Comparison of ENCODE assay signal across 15 cellular contexts in the genomic region with DNA sequence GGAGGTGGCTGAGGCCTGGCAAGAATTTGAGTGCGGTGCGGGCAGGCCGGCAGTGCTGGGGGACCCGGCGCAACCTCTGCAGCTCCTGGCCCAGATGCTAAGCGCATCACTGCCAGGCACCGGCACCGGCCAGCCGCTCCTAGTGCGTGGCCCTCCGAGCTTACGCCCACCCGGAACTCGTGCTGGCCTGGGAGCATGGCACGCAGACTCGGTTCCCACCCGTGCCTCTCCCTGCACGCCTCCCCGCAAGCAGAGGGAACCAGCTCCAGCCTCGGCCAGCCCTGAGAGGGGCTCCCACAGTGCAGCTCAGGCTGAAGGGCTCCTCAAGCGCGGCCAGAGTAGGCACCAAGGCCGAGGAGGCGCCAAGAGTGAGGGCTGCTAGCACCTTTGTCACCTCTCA.
DNase-seq lines count a peak whose midpoint lies in the region; ATAC-seq and TF ChIP-seq lines count a peak whose summit lies in the region.
"Had no signal": no experiment of that assay in that cellular context is flagged by ENCODE, and none has a peak within 500 bp of the region (broad histone marks: within the 10 kb centered on the region; RNA-seq: fewer than 3 reads in every experiment).

No MANE protein-coding gene starts in this region.

- intact Hi-C loops in right lobe of liver (cut with DNase I), result no loop called here

- H3K27ac ChIP-seq in HEK293 (ENCODE audit: extremely low read depth, low read depth, low read length), result no peak overlapping the region
- H3K27ac ChIP-seq in right lobe of liver, result no peak overlapping the region

- 100% methylated on average over 1 of the region's 24 CpGs for WGBS in right lobe of liver (ENCODE audit: insufficient coverage, low coverage, low lambda C conversion rate, missing lambda C conversion rate)

- CTCF ChIA-PET in HEK293 (lab: Yijun Ruan, JAX), result no interaction called here

- no peaks in the 10 kb centered on the region for H3K27me3 ChIP-seq in right lobe of liver

- H3K27ac Mint-ChIP-seq in endothelial cell (ENCODE audit: unreplicated experiment), result no peak overlapping the region
- no peak overlapping the region for H3K27ac Mint-ChIP-seq in stimulated activated memory B cell treated with anti-CD40 and anti-IgM and Interleukin-4, amounts not matched to agents 10 μg/mL and 1 μg/mL and 100 μg/mL, for 72 hours
- H3K27ac Mint-ChIP-seq: CD4-positive, alpha-beta memory T cell had no signal

- H3K4me3 ChIP-seq in HEK293 (ENCODE audit: low read depth, low read length), result no peak overlapping the region
- H3K4me3 ChIP-seq in right lobe of liver, result no peak overlapping the region
- H3K4me3 ChIP-seq: HAP-1 had no signal

- POLR2A ChIA-PET in HEK293 (lab: Yijun Ruan, JAX), result no interaction called here

- H3K4me1 ChIP-seq in HEK293 (ENCODE audit: control insufficient read depth, insufficient read depth, low read length) (no peaks in the 10 kb centered on the region), right lobe of liver (no peaks in the 10 kb centered on the region)
- H3K4me1 ChIP-seq: HAP-1 had no signal

- H3K9me3 ChIP-seq in HEK293 (ENCODE audit: control insufficient read depth, insufficient read depth, low read depth, low read length) (no peaks in the 10 kb centered on the region), right lobe of liver (no peaks in the 10 kb centered on the region)
- H3K9me3 ChIP-seq: HAP-1 had no signal

- ATAC-seq in stimulated activated memory B cell treated with anti-CD40 and anti-IgM and Interleukin-4, amounts not matched to agents 10 μg/mL and 1 μg/mL and 100 μg/mL, for 72 hours, result peak; percentile 31
- no peak for ATAC-seq in right lobe of liver

- DNase-seq in endothelial cell (ENCODE audit: low spot score), result no peak
- DNase-seq in mesenteric fat pad (ENCODE audit: low spot score), result peak; percentile 80
- no peak for DNase-seq in SIG-M5 (lab: John Stamatoyannopoulos, UW)
- DNase-seq in right lobe of liver, result no peak
- DNase-seq: C1 segment of cervical spinal cord; Calu3; CD4-positive, alpha-beta memory T cell; COR-L47; DMS53; DMS79 treated with DMSO at 0.1 percent for 48 hours; GF-D8; GOT3 had no signal

- H3K9me3 Mint-ChIP-seq in endothelial cell (ENCODE audit: unreplicated experiment), result peaks cover 5% of the 10 kb centered on the region
- H3K9me3 Mint-ChIP-seq in stimulated activated memory B cell treated with anti-CD40 and anti-IgM and Interleukin-4, amounts not matched to agents 10 μg/mL and 1 μg/mL and 100 μg/mL, for 72 hours, result peaks cover 2% of the 10 kb centered on the region

- H3K36me3 ChIP-seq in HEK293 (ENCODE audit: control insufficient read depth in 2 of 2, insufficient read depth in 1 of 2, low read length in 2 of 2) (no peaks in the 10 kb centered on the region), right lobe of liver (no peaks in the 10 kb centered on the region)
- H3K36me3 ChIP-seq: HAP-1 had no signal

- peaks cover 20% of the 10 kb centered on the region for H3K4me1 Mint-ChIP-seq in endothelial cell (ENCODE audit: unreplicated experiment)
- H3K4me1 Mint-ChIP-seq in stimulated activated memory B cell treated with anti-CD40 and anti-IgM and Interleukin-4, amounts not matched to agents 10 μg/mL and 1 μg/mL and 100 μg/mL, for 72 hours, result no peaks in the 10 kb centered on the region
- H3K4me1 Mint-ChIP-seq: CD4-positive, alpha-beta memory T cell had no signal

- H3K36me3 Mint-ChIP-seq in endothelial cell (ENCODE audit: low read depth, unreplicated experiment), result peaks cover 19% of the 10 kb centered on the region
- no peaks in the 10 kb centered on the region for H3K36me3 Mint-ChIP-seq in stimulated activated memory B cell treated with anti-CD40 and anti-IgM and Interleukin-4, amounts not matched to agents 10 μg/mL and 1 μg/mL and 100 μg/mL, for 72 hours
- H3K36me3 Mint-ChIP-seq: CD4-positive, alpha-beta memory T cell had no signal

- TF ChIP-seq CTCF in HEK293 (tag by site-specific recombination; IDR thresholded peaks at IDR 0.05), result no peak
- TF ChIP-seq CTCF in endothelial cell (IDR thresholded peaks at IDR 0.05; ENCODE audit: unreplicated experiment), result no peak
- no peak for TF ChIP-seq CTCF in right lobe of liver (IDR thresholded peaks at IDR 0.05)

- no peak for TF ChIP-seq POLR2A in right lobe of liver (IDR thresholded peaks at IDR 0.05)

- peaks cover 5% of the 10 kb centered on the region for H3K27me3 Mint-ChIP-seq in endothelial cell (ENCODE audit: unreplicated experiment)
- H3K27me3 Mint-ChIP-seq in stimulated activated memory B cell treated with anti-CD40 and anti-IgM and Interleukin-4, amounts not matched to agents 10 μg/mL and 1 μg/mL and 100 μg/mL, for 72 hours, result no peaks in the 10 kb centered on the region

- peak overlapping the region; percentile 24 for H3K4me3 Mint-ChIP-seq in endothelial cell (ENCODE audit: unreplicated experiment)
- no peak overlapping the region for H3K4me3 Mint-ChIP-seq in stimulated activated memory B cell treated with anti-CD40 and anti-IgM and Interleukin-4, amounts not matched to agents 10 μg/mL and 1 μg/mL and 100 μg/mL, for 72 hours
- H3K4me3 Mint-ChIP-seq: CD4-positive, alpha-beta memory T cell had no signal

TF ChIP-seq in HEK293, 187 proteins besides CTCF, POLR2A, EP300 and RAD21:
- TF ChIP-seq HOXA7 (CRISPR knock-in tag; IDR thresholded peaks at IDR 0.05; ENCODE audit: borderline replicate concordance) (no peak), ZSCAN4 (tag by site-specific recombination; IDR thresholded peaks at IDR 0.05) (no peak), ZNF292 (tag by site-specific recombination; IDR thresholded peaks at IDR 0.05; ENCODE audit: borderline replicate concordance, low read depth) (no peak), ZNF792 (tag by site-specific recombination; IDR thresholded peaks at IDR 0.05) (no peak), ZNF366 (tag by site-specific recombination; conservative IDR thresholded peaks at IDR 0.05) (no peak), SETDB1 (IDR thresholded peaks at IDR 0.05; ENCODE audit: insufficient read length, low read length) (peak; percentile 37), SCRT1 (tag by site-specific recombination; IDR thresholded peaks at IDR 0.05; ENCODE audit: borderline replicate concordance) (no peak)
